ENCODE assay signal across 8 cellular contexts in genomic region chr3:25664066-25664809, GRCh38. TPM values are rescaled to one million over a fixed set of nuclear protein-coding genes. Genes with fewer than 3 reads are reported as not detected.
DNase-seq lines count a peak whose midpoint lies in the region; ATAC-seq, FAIRE-seq and TF ChIP-seq lines count a peak whose summit lies in the region.

No MANE protein-coding gene starts in this region.

- WGBS in A549 (ENCODE audit: missing lambda C conversion rate) = under 1% methylated on average over 39 of the region's 106 CpGs
- 0 to 3% (median 0%) methylated on average over 6 to 106 of the region's 106 CpGs for WGBS in adrenal gland, 4 donors

- H3K9me3 ChIP-seq in A549 (no peaks in the 10 kb centered on the region), adrenal gland (replicated peaks in 1 of 3) (no peaks in the 10 kb centered on the region), right atrium auricular region (no peaks in the 10 kb centered on the region), uterus (no peaks in the 10 kb centered on the region)

- intact Hi-C loops in adrenal gland (cut with DNase I) (loop anchor here in 1 of 2 donors (10.0 kb wide), 1 partner anchor 121 kb away; the partner anchor contains the start of gene NGLY1), uterus (cut with DNase I; ENCODE audit: low total_unique reads) (no loop called here)

- no peak for FAIRE-seq in A549 (lab: Jason Lieb, UNC)

- ATAC-seq in A549 = peak; percentile 68 to 74
- peak; percentile 15 for ATAC-seq in GM18520 (IDR thresholded peaks at IDR 0.05; ENCODE audit: unreplicated experiment)
- ATAC-seq in HG03064 (IDR thresholded peaks at IDR 0.05; ENCODE audit: low read depth, unreplicated experiment) = peak; percentile 23

- no peaks in the 10 kb centered on the region for H3K27me3 ChIP-seq in adrenal gland
- no peaks in the 10 kb centered on the region for H3K27me3 ChIP-seq in right atrium auricular region
- no peaks in the 10 kb centered on the region for H3K27me3 ChIP-seq in uterus

- no peak for TF ChIP-seq EP300 in A549 (IDR thresholded peaks at IDR 0.05)

- TF ChIP-seq CTCF in A549 (IDR thresholded peaks at IDR 0.05) (no peak), adrenal gland (IDR thresholded peaks at IDR 0.05) (no peak), right atrium auricular region (IDR thresholded peaks at IDR 0.05) (no peak), uterus (IDR thresholded peaks at IDR 0.05) (no peak)

- H3K4me3 ChIP-seq in A549 = peak overlapping the region; percentile 73
- H3K4me3 ChIP-seq in adrenal gland = peak overlapping the region; percentile 5 to 87 (median 66)
- H3K4me3 ChIP-seq in right atrium auricular region = peak overlapping the region; percentile 79 to 80
- peak overlapping the region; percentile 65 to 93 for H3K4me3 ChIP-seq in uterus

- peak overlapping the region; percentile 96 for H3K4me2 ChIP-seq in A549

- H3K27ac ChIP-seq in A549 (peak overlapping the region; percentile 86 to 97), adrenal gland (peak overlapping the region; percentile 80 to 99 (median 96)), right atrium auricular region (peak overlapping the region; percentile 93 to 95), uterus (peak overlapping the region; percentile 97 to 100)

- POLR2A ChIA-PET in A549 (lab: Yijun Ruan, JAX) = interaction anchor here (1.7 kb wide), 1 partner anchor 119 kb away, joined by 9 read pairs; the partner anchor contains the start of gene NGLY1

- DNase-seq in A549 (ENCODE audit: low read depth in 1 of 2, low spot score in 1 of 2) = peak; percentile 23 to 42
- DNase-seq in SW480 (ENCODE audit: low spot score) = peak; percentile 63
- peak; percentile 75 to 84 (median 79) for DNase-seq in adrenal gland
- peak; percentile 80 for DNase-seq in right atrium auricular region (ENCODE audit: low spot score)
- peak; percentile 68 for DNase-seq in putamen (ENCODE audit: low spot score)
- peak; percentile 67 to 73 for DNase-seq in uterus

- H3K4me1 ChIP-seq in A549 (peaks cover 24% of the 10 kb centered on the region), adrenal gland (replicated peaks in 1 of 2) (peaks cover 20 to 46% of the 10 kb centered on the region in 2 donors), right atrium auricular region (peaks cover 0 to 34% of the 10 kb centered on the region in 2 donors), uterus (peaks cover 12 to 15% of the 10 kb centered on the region in 2 donors)

- TF ChIP-seq RAD21 in A549 (conservative IDR thresholded peaks at IDR 0.05 in 1 of 2, IDR thresholded peaks at IDR 0.05 in 1 of 2) = no peak

- H3K36me3 ChIP-seq in adrenal gland (replicated peaks in 1 of 2) = no peaks in the 10 kb centered on the region
- no peaks in the 10 kb centered on the region for H3K36me3 ChIP-seq in right atrium auricular region
- no peaks in the 10 kb centered on the region for H3K36me3 ChIP-seq in uterus

- CTCF ChIA-PET in A549 (lab: Yijun Ruan, JAX) = no interaction called here

- TF ChIP-seq POLR2A in A549 (IDR thresholded peaks at IDR 0.05; ENCODE audit: low read length) = 0 out of 2 replicates have a peak, but pooled peaks have one; percentile 24
- peak in 1 of 2 donors; percentile 37 for TF ChIP-seq POLR2A in adrenal gland (IDR thresholded peaks at IDR 0.05)
- TF ChIP-seq POLR2A in uterus (IDR thresholded peaks at IDR 0.05) = no peak

TF ChIP-seq in A549, 52 proteins besides CTCF, POLR2A, EP300 and RAD21:
- TF ChIP-seq BCL3 (IDR thresholded peaks at IDR 0.05) = 0 out of 3 replicates have a peak, but pooled peaks have one; percentile 48
- peak in 1 of 2 experiments; percentile 27; a peak in 2 of 5 replicates for TF ChIP-seq JUN (IDR thresholded peaks at IDR 0.05)
- 0 out of 2 replicates have a peak, but pooled peaks have one; percentile 27 for TF ChIP-seq HOXB5 (CRISPR knock-in tag; IDR thresholded peaks at IDR 0.05)
- TF ChIP-seq GATA3 (IDR thresholded peaks at IDR 0.05; ENCODE audit: borderline replicate concordance) = no peak
- TF ChIP-seq PHF8 (IDR thresholded peaks at IDR 0.05; ENCODE audit: borderline replicate concordance, low read depth) = peak; percentile 91

RNA-seq across cellular contexts. Expression of gene TOP2B, which starts 0.5 kb away (rescaled TPM):
- polyA plus RNA-seq in A549 (2011; rRNA removed) (85.5 and 95.7 TPM in 2 replicates), A549 (2017; fragmentation: RNase III; extraction: RNeasy Plus Mini Kit Qiagen cat#74134 plus additional on column Dnase treatment) (65.7 to 67.5 TPM (median 65.8 TPM) in 3 replicates), adrenal gland (10 to 100 TPM; 33.7 to 83.3 (median 39.6) TPM)
- polyA plus RNA-seq in A549 (2012; cell fraction: cytosol; rRNA removed) = 16.0 and 18.0 TPM in 2 replicates
- 8.6 and 20.7 TPM in 2 replicates for polyA plus RNA-seq in A549 (2012; cell fraction: nucleus; rRNA removed)
- 26.3 and 29.7 TPM in 2 replicates for polyA minus RNA-seq in A549 (2011; rRNA and poly(A)+ RNA removed)
- total RNA-seq in adrenal gland (10 to 100 TPM; 49.1 to 99.3 (median 73.5) TPM), right atrium auricular region (10 to 100 TPM; 67.2 to 91.4 TPM), uterus (100 to 1,000 TPM in 2 of 4 donors, 10 to 100 TPM in 2; 56.1 to 274 (median 120) TPM)

Comparison
In these comparisons a context has a peak if more than half of its experiments do, and no peak if none do; other contexts are left out.
1. Peak in every context shown above with its lines: DNase-seq, ATAC-seq, H3K4me3 ChIP-seq and H3K27ac ChIP-seq.
2. ATAC-seq: peak in every context shown above with its lines; median percentile 71 in A549; 23 in HG03064; 15 in GM18520.